Comparison of ENCODE assay signal across 11 cellular contexts in genomic region chr4:15913631-15913970, GRCh38. TPM values are rescaled to one million over a fixed set of nuclear protein-coding genes. Genes with fewer than 3 reads are reported as not detected.
DNase-seq lines count a peak whose midpoint lies in the region; ATAC-seq and TF ChIP-seq lines count a peak whose summit lies in the region.
"Had no signal": no experiment of that assay in that cellular context is flagged by ENCODE, and none has a peak within 500 bp of the region (broad histone marks: within the 10 kb centered on the region; RNA-seq: fewer than 3 reads in every experiment).

No MANE protein-coding gene starts in this region.

- H3K4me1 ChIP-seq in mammary epithelial cell (ENCODE audit: insufficient read depth, low read length) (peaks cover 65% of the 10 kb centered on the region), left lung (no peaks in the 10 kb centered on the region), vagina (no peaks in the 10 kb centered on the region)

- no peaks in the 10 kb centered on the region for H4K20me1 ChIP-seq in mammary epithelial cell (ENCODE audit: insufficient read depth, low read length)

- peaks cover 4% of the 10 kb centered on the region; the same call in 1 of the 2 replicates for H3K9me3 ChIP-seq in AG04450 (ENCODE audit: control insufficient read depth, insufficient read depth, low read length)
- peaks cover 20% of the 10 kb centered on the region for H3K9me3 ChIP-seq in mammary epithelial cell (replicated peaks; ENCODE audit: insufficient read depth, low read length)
- H3K9me3 ChIP-seq in left lung: no peaks in the 10 kb centered on the region
- H3K9me3 ChIP-seq in vagina: no peaks in the 10 kb centered on the region

- WGBS in mammary epithelial cell (ENCODE audit: low coverage, missing lambda C conversion rate): 0% methylated on average over 2 of the region's 2 CpGs

- peak overlapping the region; percentile 41 for H3K4me2 ChIP-seq in mammary epithelial cell (ENCODE audit: insufficient read depth, low read depth, low read length)

- POLR2A ChIA-PET in AG04450 (lab: Yijun Ruan, JAX): no interaction called here

- BruUV-seq in mammary epithelial cell (replicated peaks; lab: Mats Ljungman, UMichigan): no TSS peak

- no peak overlapping the region for H2AFZ ChIP-seq in mammary epithelial cell (ENCODE audit: low read depth, low read length)

- no peaks in the 10 kb centered on the region for H3K79me2 ChIP-seq in mammary epithelial cell (ENCODE audit: insufficient read depth, low read length)

- H3K27me3 ChIP-seq in AG04450 (ENCODE audit: control insufficient read depth, insufficient read depth, low read length): no peaks in the 10 kb centered on the region
- H3K27me3 ChIP-seq in mammary epithelial cell (ENCODE audit: insufficient read depth, low read length): no peaks in the 10 kb centered on the region
- H3K27me3 ChIP-seq in left lung: peaks cover 0 to 4% of the 10 kb centered on the region in 2 donors
- H3K27me3 ChIP-seq in vagina: no peaks in the 10 kb centered on the region

- peak overlapping the region; percentile 69 for H3K27ac ChIP-seq in AG04450 (ENCODE audit: low read depth, low read length)
- peak overlapping the region; percentile 100 for H3K27ac ChIP-seq in mammary epithelial cell (ENCODE audit: insufficient read depth, low read depth, low read length)
- H3K27ac ChIP-seq in left lung: no peak overlapping the region
- no peak overlapping the region for H3K27ac ChIP-seq in vagina
- H3K27ac ChIP-seq: SK-N-MC had no signal

- in situ Hi-C loops in mammary epithelial cell (cut with MboI; ENCODE audit: low sequenced_read_pairs in 2 of 2): no loop called here

- TF ChIP-seq POLR2A in vagina (IDR thresholded peaks at IDR 0.05): no peak

- ATAC-seq in left lung (peak; percentile 17), HG03039 (IDR thresholded peaks at IDR 0.05; ENCODE audit: unreplicated experiment) (no peak), GM19023 (IDR thresholded peaks at IDR 0.05; ENCODE audit: unreplicated experiment) (no peak)
- ATAC-seq: activated CD8-positive, alpha-beta T cell treated with anti-CD3 and anti-CD28 coated beads, Interleukin-2, amount 10 ng/mL, durations not matched to agents 7 days and 5 days had no signal

- TF ChIP-seq CTCF in AG04450 (IDR thresholded peaks at IDR 0.05; ENCODE audit: low read depth, low read length) (no peak), mammary epithelial cell (conservative IDR thresholded peaks at IDR 0.05 in 1 of 2, IDR thresholded peaks at IDR 0.05 in 1 of 2; ENCODE audit: extremely low read depth in 1 of 2, insufficient read depth in 1 of 2, low read depth in 1 of 2, low read length in 2 of 2) (no peak), left lung (IDR thresholded peaks at IDR 0.05) (no peak), vagina (IDR thresholded peaks at IDR 0.05) (no peak)

- intact Hi-C loops in mammary epithelial cell (cut with micrococcal nuclease) (loop anchor here (1.0 to 2.0 kb wide), 2 partner anchors 19 to 31 kb away; no protein-coding TSS in a partner anchor), left lung (cut with DNase I) (no loop called here), vagina (cut with DNase I) (no loop called here)

- peak; percentile 71 for DNase-seq in AG04450 (ENCODE audit: low read depth, low spot score)
- peak; percentile 93 for DNase-seq in HT1080 (ENCODE audit: low read depth)
- DNase-seq in mammary epithelial cell: peak; percentile 99
- no peak for DNase-seq in left lung
- DNase-seq in NOMO-1 (lab: John Stamatoyannopoulos, UW; ENCODE audit: unreplicated experiment in 2 of 2): no peak
- DNase-seq in vagina (ENCODE audit: extremely low spot score in 2 of 2): no peak
- DNase-seq: activated CD8-positive, alpha-beta T cell treated with anti-CD3 and anti-CD28 coated beads, Interleukin-2, amount 10 ng/mL, durations not matched to agents 7 days and 5 days; NCI-H2081 treated with DMSO at 0.1 percent for 48 hours had no signal

- dilution Hi-C loops in mammary epithelial cell (cut with HindIII; ENCODE audit: low sequenced_read_pairs): no loop called here

- H3K36me3 ChIP-seq in mammary epithelial cell (ENCODE audit: insufficient read depth, low read length) (no peaks in the 10 kb centered on the region), left lung (no peaks in the 10 kb centered on the region), vagina (no peaks in the 10 kb centered on the region)

- H3K4me3 ChIP-seq in AG04450 (ENCODE audit: low read depth, low read length) (no peak overlapping the region), mammary epithelial cell (replicated peaks in 1 of 3; ENCODE audit: insufficient read depth in 1 of 3, low read depth in 2 of 3, low read length in 3 of 3) (no peak overlapping the region), left lung (no peak overlapping the region), vagina (no peak overlapping the region)
- H3K4me3 ChIP-seq: SK-N-MC had no signal

- CTCF ChIA-PET in AG04450 (lab: Charles Lee): interaction anchor here (2.1 kb wide), 1 partner anchor 31 kb away, joined by 6 read pairs; no protein-coding TSS in a partner anchor
- CTCF ChIA-PET in mammary epithelial cell (lab: Charles Lee; ENCODE audit: low non-redundant PET): interaction anchor here (0.7 to 0.8 kb wide), 2 partner anchors 42 to 292 kb away, joined by 4 to 6 read pairs; no protein-coding TSS in a partner anchor

- H3K9ac ChIP-seq in mammary epithelial cell (ENCODE audit: insufficient read depth, low read length): peak overlapping the region; percentile 85

RNA-seq across cellular contexts. Expression of gene FGFBP1, which starts 24.9 kb away (rescaled TPM):
- polyA plus RNA-seq in AG04450 (2011; rRNA removed) (not detected in 2 replicates), mammary epithelial cell (1,208 TPM)
- polyA minus RNA-seq in AG04450 (2011; rRNA and poly(A)+ RNA removed): not detected in 2 replicates
- 0.05 and 0.47 TPM in 2 replicates for total RNA-seq in HT1080 (2014; rRNA removed; shearing (Covaris generic))
- polyA plus RNA-seq in HT1080 (2015; cell fraction: cytosol; rRNA removed): 0.18 and 0.22 TPM in 2 replicates
- polyA plus RNA-seq in HT1080 (2015; cell fraction: nucleus; rRNA removed): 0.35 TPM in 1 of 2 replicates, not detected in the other
- total RNA-seq in mammary epithelial cell (100 to 1,000 TPM in 1 of 2 donors, under 1 TPM in 1; 0.83 to 223 TPM), left lung (10 to 100 TPM in 1 of 2 donors, under 1 TPM in 1; 0.67 to 52.1 TPM), vagina (61.9 TPM)
- polyA minus RNA-seq in mammary epithelial cell: 499 TPM
- total RNA-seq: activated CD8-positive, alpha-beta T cell treated with anti-CD3 and anti-CD28 coated beads, Interleukin-2, amount 10 ng/mL, durations not matched to agents 7 days and 5 days had no signal

RNA-seq across cellular contexts. Expression of gene FGFBP2, which starts 49.4 kb away (rescaled TPM):
- polyA plus RNA-seq in AG04450 (2011; rRNA removed): not detected in 2 replicates
- not detected in 2 replicates for polyA minus RNA-seq in AG04450 (2011; rRNA and poly(A)+ RNA removed)
- not detected in 2 replicates for total RNA-seq in HT1080 (2014; rRNA removed; shearing (Covaris generic))
- not detected in 2 replicates for polyA plus RNA-seq in HT1080 (2015; cell fraction: cytosol; rRNA removed)
- polyA plus RNA-seq in HT1080 (2015; cell fraction: nucleus; rRNA removed): not detected in 2 replicates
- total RNA-seq in mammary epithelial cell: not detected
- polyA plus RNA-seq in mammary epithelial cell: 0.20 TPM
- not detected for polyA minus RNA-seq in mammary epithelial cell
- 1 to 10 TPM; 2.9 TPM for total RNA-seq in left lung
- 2.9 TPM for total RNA-seq in vagina

Comparison
In these comparisons a context has a peak if more than half of its experiments do, and no peak if none do; other contexts are left out.
1. DNase-seq: peak in AG04450 (single experiment), HT1080 (single experiment) and mammary epithelial cell (single experiment); none in left lung (0 of 2), NOMO-1 (0 of 2) and vagina (0 of 2).
2. H3K27ac ChIP-seq: peak in AG04450 (single experiment) and mammary epithelial cell (single experiment); none in left lung (0 of 2) and vagina (single experiment).